8 cellular contexts compared by ENCODE assay signal in the genomic region with DNA sequence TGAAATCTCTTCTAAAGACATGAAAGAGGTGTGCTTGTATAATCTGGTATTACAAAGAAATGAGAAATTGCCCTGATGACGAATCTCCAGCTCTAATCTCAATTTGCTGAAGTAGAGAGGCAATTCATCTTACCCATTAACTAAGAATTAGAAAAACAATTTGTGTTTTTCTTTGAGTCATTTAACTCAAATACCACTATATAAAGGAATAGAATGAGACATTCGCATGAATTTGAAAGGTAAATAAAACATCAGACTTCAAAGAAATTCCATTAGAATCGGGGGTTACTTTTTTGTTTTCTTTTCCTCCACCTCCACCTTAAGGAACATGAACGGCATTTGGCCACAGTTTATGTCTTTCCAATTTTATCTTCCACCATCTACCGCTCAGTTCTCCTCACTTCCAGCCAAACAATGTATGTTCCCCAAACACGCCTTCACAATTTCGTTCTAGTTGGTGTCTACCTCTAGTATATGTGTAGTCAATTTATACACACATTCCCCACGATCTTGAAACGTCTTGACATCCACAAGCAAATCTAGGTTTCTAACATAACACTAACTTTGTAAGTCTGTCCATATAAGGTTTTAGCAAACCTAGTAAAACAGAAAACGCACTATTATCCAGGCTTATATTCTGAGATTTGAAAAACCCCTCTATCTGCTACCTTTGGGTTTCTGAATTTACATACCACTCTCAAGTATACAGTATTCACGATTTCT. TPM values are rescaled to one million over a fixed set of nuclear protein-coding genes. Genes with fewer than 3 reads are reported as not detected.
DNase-seq lines count a peak whose midpoint lies in the region; ATAC-seq and TF ChIP-seq lines count a peak whose summit lies in the region.

No MANE protein-coding gene starts in this region.

- H2BK15ac ChIP-seq in mesendoderm (replicated peaks; ENCODE audit: low read depth) = no peak overlapping the region

- DNase-seq in left ventricle myocardium inferior = no peak
- no peak for DNase-seq in left ventricle myocardium superior
- DNase-seq in mesendoderm = peak; percentile 19
- no peak for DNase-seq in vagina (ENCODE audit: extremely low spot score in 2 of 2)
- no peak for DNase-seq in NCI-H1436 (lab: John Stamatoyannopoulos, UW)
- DNase-seq in germinal center (ENCODE audit: low spot score) = no peak
- DNase-seq in head of caudate nucleus = no peak

- TF ChIP-seq POLR2A in vagina (IDR thresholded peaks at IDR 0.05) = no peak

- H3K9me3 ChIP-seq in left ventricle myocardium inferior (replicated peaks) (no peaks in the 10 kb centered on the region), vagina (no peaks in the 10 kb centered on the region)

- H2AK5ac ChIP-seq in mesendoderm (ENCODE audit: low read length) = no peak overlapping the region

- no peak overlapping the region for H4K5ac ChIP-seq in mesendoderm (ENCODE audit: low read length)

- no peak overlapping the region for H2BK5ac ChIP-seq in mesendoderm (ENCODE audit: low read length)

- no peak for ATAC-seq in left ventricle myocardium superior

- peak overlapping the region; percentile 93 for H3K4me3 ChIP-seq in left ventricle myocardium inferior
- no peak overlapping the region for H3K4me3 ChIP-seq in mesendoderm (ENCODE audit: low read length)
- H3K4me3 ChIP-seq in vagina = peak overlapping the region; percentile 73 to 98

- H3K4me1 ChIP-seq in left ventricle myocardium inferior (peaks cover 47% of the 10 kb centered on the region), mesendoderm (ENCODE audit: control insufficient read depth, low read depth, low read length) (peaks cover 5% of the 10 kb centered on the region), vagina (peaks cover 19% of the 10 kb centered on the region)

- H3K23ac ChIP-seq in mesendoderm (ENCODE audit: low read length) = peak overlapping the region; percentile 57

- H3K27ac Mint-ChIP-seq in brain = peak overlapping the region; percentile 0 to 95 (median 26)

- WGBS in mesendoderm (ENCODE audit: extremely low coverage, insufficient coverage, low lambda C conversion rate) = no CpG with 5 or more reads among the region's 11 CpGs

- peaks cover 37% of the 10 kb centered on the region for H3K27me3 Mint-ChIP-seq in brain

- H3K9me3 Mint-ChIP-seq in brain = peaks cover 0 to 6% (median 0%) of the 10 kb centered on the region in 5 experiments

- H3K27ac ChIP-seq in left ventricle myocardium inferior (replicated peaks) (peak overlapping the region; percentile 95), mesendoderm (ENCODE audit: low read depth, low read length) (no peak overlapping the region), vagina (peak overlapping the region; percentile 99)

- peak overlapping the region; percentile 93 for H3K56ac ChIP-seq in mesendoderm (ENCODE audit: low read length)

- peak overlapping the region; percentile 85 to 99 (median 88) for H3K4me3 Mint-ChIP-seq in brain

- H3K36me3 Mint-ChIP-seq in brain = peaks cover 8% of the 10 kb centered on the region

- H3K79me2 ChIP-seq in mesendoderm (ENCODE audit: control insufficient read depth, insufficient read depth, low read length) = peaks cover 22% of the 10 kb centered on the region

- H2BK120ac ChIP-seq in mesendoderm (ENCODE audit: low read depth, low read length) = no peak overlapping the region

- peaks cover 9% of the 10 kb centered on the region for H3K79me1 ChIP-seq in mesendoderm (ENCODE audit: low read length)

- H3K4me1 Mint-ChIP-seq in brain = peaks cover 39% of the 10 kb centered on the region

- H3K18ac ChIP-seq in mesendoderm (ENCODE audit: low read length) = no peak overlapping the region

- H3K36me3 ChIP-seq in left ventricle myocardium inferior = no peaks in the 10 kb centered on the region
- no peaks in the 10 kb centered on the region for H3K36me3 ChIP-seq in mesendoderm (ENCODE audit: control insufficient read depth, insufficient read depth, low read length)
- H3K36me3 ChIP-seq in vagina = no peaks in the 10 kb centered on the region

- no peak for TF ChIP-seq CTCF in left ventricle myocardium inferior (IDR thresholded peaks at IDR 0.05; ENCODE audit: borderline replicate concordance)
- no peak for TF ChIP-seq CTCF in brain (conservative IDR thresholded peaks at IDR 0.05)
- TF ChIP-seq CTCF in vagina (IDR thresholded peaks at IDR 0.05) = no peak

- intact Hi-C loops in left ventricle myocardium inferior (cut with micrococcal nuclease) = no loop called here
- intact Hi-C loops in left ventricle myocardium superior (cut with micrococcal nuclease) = no loop called here
- intact Hi-C loops in vagina (cut with DNase I) = no loop called here
- intact Hi-C loops in head of caudate nucleus (cut with DNase I) = no loop called here

- H3K4me2 ChIP-seq in mesendoderm (ENCODE audit: low read length) = peak overlapping the region; percentile 77

- H3K4ac ChIP-seq in mesendoderm (ENCODE audit: low read depth, low read length) = no peak overlapping the region

- peak overlapping the region; percentile 93 for H3K9ac ChIP-seq in mesendoderm (ENCODE audit: low read length)

- H4K8ac ChIP-seq in mesendoderm (ENCODE audit: low read depth, low read length) = no peak overlapping the region

- H3K27me3 ChIP-seq in left ventricle myocardium inferior (ENCODE audit: low read depth) (no peaks in the 10 kb centered on the region), mesendoderm (ENCODE audit: insufficient read depth, low read length, poor library complexity) (peaks cover 2% of the 10 kb centered on the region), vagina (no peaks in the 10 kb centered on the region)

RNA-seq across cellular contexts. Expression of gene SMCHD1, which starts 1.3 kb away (rescaled TPM):
- total RNA-seq in left ventricle myocardium inferior (26.6 TPM), left ventricle myocardium superior (32.2 TPM), vagina (62.4 TPM)
- 5.5 TPM for polyA plus RNA-seq in brain (ENCODE audit: insufficient read depth, low read depth, low replicate concordance)
- polyA plus RNA-seq in mesendoderm (2013, experiment 1 of 2) = 20.5 TPM
- 19.1 TPM for polyA plus RNA-seq in mesendoderm (2013, experiment 2 of 2)
